ENCODE assay signal across 28 cellular contexts in genomic region chr16:83125999-83126568, GRCh38.
"Had no signal": no experiment of that assay in that cellular context is flagged by ENCODE, and none has a peak within 500 bp of the region (broad histone marks: within the 10 kb centered on the region; RNA-seq: fewer than 3 reads in every experiment).

No MANE protein-coding gene starts in this region.

- H3K36me3 ChIP-seq: pancreas, prostate gland, stomach, thyroid gland, transverse colon, upper lobe of left lung had no signal

- H3K27ac Mint-ChIP-seq: immature natural killer cell; memory B cell; naive thymus-derived CD4-positive, alpha-beta T cell; natural killer cell treated with Interleukin-12 subunit alpha and Interleukin-12 subunit beta and Interleukin-15 and Interleukin-18, amount 100 ng/mL, for 72 hours; stimulated activated naive B cell treated with anti-CD40 and anti-IgM and Interleukin-4, amounts not matched to agents 10 μg/mL and 1 μg/mL and 100 μg/mL, for 72 hours had no signal

- H3K27me3 ChIP-seq: testis, thyroid gland, transverse colon, upper lobe of left lung, vagina had no signal

- H3K9me3 ChIP-seq: pancreas, prostate gland, testis, thyroid gland, vagina had no signal

- H3K4me1 ChIP-seq: pancreas, prostate gland, stomach, testis, thyroid gland, transverse colon, upper lobe of left lung, vagina had no signal

- H3K27ac ChIP-seq: left ventricle myocardium inferior, pancreas, prostate gland, stomach, testis, thyroid gland, transverse colon, upper lobe of left lung, vagina had no signal

- DNase-seq: hypothalamus; immature natural killer cell; left ventricle myocardium inferior; midbrain; mucosa of descending colon; naive thymus-derived CD4-positive, alpha-beta T cell; nucleus accumbens; pancreas; posterior cingulate gyrus; retina; right cardiac atrium; stimulated activated CD4-positive, alpha-beta T cell treated with anti-CD3 and anti-CD28 coated beads, Interleukin-12 subunit alpha, Interleukin-12 subunit beta, amount 100 ng/mL, for 4 hours; stimulated activated CD4-positive, alpha-beta T cell treated with anti-CD3 and anti-CD28 coated beads, Interleukin-15, amount 100 ng/mL, for 24 hours; stimulated activated CD4-positive, alpha-beta T cell treated with anti-CD3 and anti-CD28 coated beads, Interleukin-2, amount 100 ng/mL, for 24 hours; stimulated activated CD4-positive, alpha-beta T cell treated with anti-CD3 and anti-CD28 coated beads, Interleukin-4, amount 100 ng/mL, for 1 hour; stimulated activated naive B cell treated with anti-CD40 and anti-IgM and Interleukin-4, amounts not matched to agents 10 μg/mL and 1 μg/mL and 100 μg/mL, for 72 hours; stimulated activated naive CD8-positive, alpha-beta T cell treated with anti-CD3 and anti-CD28 coated beads, Interleukin-15, Interleukin-2, amounts not matched to agents 100 U/mL and 50 U/mL, for 24 hours; stomach; testis; thyroid gland; transverse colon; upper lobe of left lung had no signal

- H3K4me3 Mint-ChIP-seq: immature natural killer cell; memory B cell; naive thymus-derived CD4-positive, alpha-beta T cell; natural killer cell treated with Interleukin-12 subunit alpha and Interleukin-12 subunit beta and Interleukin-15 and Interleukin-18, amount 100 ng/mL, for 72 hours; stimulated activated naive B cell treated with anti-CD40 and anti-IgM and Interleukin-4, amounts not matched to agents 10 μg/mL and 1 μg/mL and 100 μg/mL, for 72 hours had no signal

- H3K36me3 Mint-ChIP-seq: stimulated activated naive B cell treated with anti-CD40 and anti-IgM and Interleukin-4, amounts not matched to agents 10 μg/mL and 1 μg/mL and 100 μg/mL, for 72 hours had no signal

- FAIRE-seq: islet of Langerhans, pancreas had no signal

- ATAC-seq: mucosa of descending colon; naive thymus-derived CD4-positive, alpha-beta T cell; natural killer cell treated with Interleukin-12 subunit alpha and Interleukin-12 subunit beta and Interleukin-15 and Interleukin-18, amount 100 ng/mL, for 72 hours; pancreas; right cardiac atrium; stimulated activated naive B cell treated with anti-CD40 and anti-IgM and Interleukin-4, amounts not matched to agents 10 μg/mL and 1 μg/mL and 100 μg/mL, for 72 hours; stimulated activated naive CD8-positive, alpha-beta T cell treated with anti-CD3 and anti-CD28 coated beads, Interleukin-15, Interleukin-2, amounts not matched to agents 100 U/mL and 50 U/mL, for 24 hours had no signal

- H3K4me1 Mint-ChIP-seq: immature natural killer cell; memory B cell; naive thymus-derived CD4-positive, alpha-beta T cell; stimulated activated naive B cell treated with anti-CD40 and anti-IgM and Interleukin-4, amounts not matched to agents 10 μg/mL and 1 μg/mL and 100 μg/mL, for 72 hours had no signal

- H3K4me3 ChIP-seq: left ventricle myocardium inferior, lung, mucosa of descending colon, pancreas, prostate gland, stomach, testis, thyroid gland, transverse colon, upper lobe of left lung, vagina had no signal
